ENCODE assay signal across 9 cellular contexts in the genomic region with DNA sequence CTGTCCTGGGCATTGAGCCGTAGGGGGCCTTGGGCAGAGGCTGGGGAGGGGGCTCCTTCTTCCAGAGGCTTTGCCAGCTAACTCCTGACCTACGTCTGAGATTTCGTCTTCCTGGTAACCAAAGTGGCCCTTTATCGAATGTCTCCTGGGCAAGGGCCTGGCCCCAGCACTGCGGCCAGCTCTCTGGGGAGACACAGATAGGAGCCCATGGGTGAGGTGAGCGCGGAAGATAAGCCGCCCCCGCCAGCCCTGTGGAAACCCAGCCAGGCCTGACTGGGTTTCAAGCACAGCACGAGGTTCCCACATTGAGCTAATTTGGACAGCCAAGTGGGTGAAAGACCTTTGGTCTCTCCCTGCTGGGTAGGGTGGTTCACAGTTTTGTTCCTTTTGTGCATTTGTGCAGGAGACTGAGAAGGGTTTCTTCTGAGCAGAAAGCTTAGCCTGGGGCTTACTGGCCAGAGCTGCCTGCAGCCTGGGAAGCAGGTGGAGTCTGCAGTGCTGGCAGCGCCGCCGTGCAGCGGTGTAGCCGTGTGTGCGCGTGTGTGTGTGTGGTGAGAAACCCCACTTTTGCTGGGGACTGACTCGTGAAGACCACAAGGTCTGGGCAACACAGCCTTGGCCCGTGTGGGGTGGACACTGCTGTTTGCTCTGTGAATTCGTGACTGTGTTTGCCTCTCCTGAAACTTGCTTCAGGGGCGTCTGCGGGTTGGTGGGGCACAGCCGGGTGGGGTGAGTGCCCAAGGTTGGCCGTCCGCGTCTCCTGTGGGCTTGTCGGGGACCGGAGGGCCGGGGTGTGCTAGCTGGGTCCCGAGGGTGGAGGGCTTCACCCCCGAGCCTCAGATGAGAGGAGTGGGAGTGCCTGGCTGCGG. TPM values are rescaled to one million over a fixed set of nuclear protein-coding genes. Genes with fewer than 3 reads are reported as not detected.
DNase-seq lines count a peak whose midpoint lies in the region; ATAC-seq, FAIRE-seq and TF ChIP-seq lines count a peak whose summit lies in the region.
"Had no signal": no experiment of that assay in that cellular context is flagged by ENCODE, and none has a peak within 500 bp of the region (broad histone marks: within the 10 kb centered on the region; RNA-seq: fewer than 3 reads in every experiment).

No MANE protein-coding gene starts in this region.

- peaks cover 13% of the 10 kb centered on the region for H3K4me1 ChIP-seq in iPS-18a (ENCODE audit: control insufficient read depth, low read depth, low read length)
- H3K4me1 ChIP-seq in small intestine (ENCODE audit: control insufficient read depth in 2 of 2, insufficient read depth in 1 of 2, low read depth in 1 of 2, low read length in 1 of 2): peaks cover 3 to 12% of the 10 kb centered on the region in 2 donors

- H3K27ac Mint-ChIP-seq in activated naive CD4-positive, alpha-beta T cell treated with anti-CD3 and anti-CD28 coated beads, Interleukin-2, amount 50 U/mL, for 72 hours: peak overlapping the region in 1 of 2 donors; percentile 55

- FAIRE-seq in small intestine (lab: Jason Lieb, UNC): no peak
- FAIRE-seq: islet of Langerhans had no signal

- peaks cover 10% of the 10 kb centered on the region for H3K36me3 ChIP-seq in iPS-18a (ENCODE audit: control insufficient read depth, low read depth, low read length)
- H3K36me3 ChIP-seq in small intestine (ENCODE audit: control insufficient read depth in 2 of 2, insufficient read depth in 2 of 2, low read length in 2 of 2): peaks cover 2 to 4% of the 10 kb centered on the region in 2 donors

- H3K9me3 Mint-ChIP-seq in activated naive CD4-positive, alpha-beta T cell treated with anti-CD3 and anti-CD28 coated beads, Interleukin-2, amount 50 U/mL, for 72 hours: no peaks in the 10 kb centered on the region

- DNase-seq in AG09309 (ENCODE audit: low read depth) (no peak), anterior cingulate cortex (lab: John Stamatoyannopoulos, UW) (peak in 37 of 58 donors; percentile 28 to 77 (median 49)), small intestine (peak; percentile 42), RPMI8226 (no peak)
- DNase-seq in activated naive CD4-positive, alpha-beta T cell treated with anti-CD3 and anti-CD28 coated beads, Interleukin-2, amount 50 U/mL, for 72 hours (ENCODE audit: low spot score in 2 of 2): no peak

- no peaks in the 10 kb centered on the region for H3K9me3 ChIP-seq in iPS-18a (ENCODE audit: control insufficient read depth, low read depth, low read length)
- no peaks in the 10 kb centered on the region for H3K9me3 ChIP-seq in small intestine (ENCODE audit: control insufficient read depth, low read depth)

- 14 to 34% (median 23%) methylated on average over 30 to 32 of the region's 32 CpGs for WGBS in small intestine, 3 donors

- peak; percentile 19 for ATAC-seq in HG02763 (IDR thresholded peaks at IDR 0.05; ENCODE audit: unreplicated experiment)
- ATAC-seq in activated naive CD4-positive, alpha-beta T cell treated with anti-CD3 and anti-CD28 coated beads, Interleukin-2, amount 50 U/mL, for 72 hours: no peak
- no peak for ATAC-seq in GM21447 (IDR thresholded peaks at IDR 0.05; ENCODE audit: unreplicated experiment)

- peak overlapping the region; percentile 3 for H3K9ac ChIP-seq in iPS-18a (ENCODE audit: low read length)

- H3K4me3 ChIP-seq in AG09309 (ENCODE audit: control insufficient read depth, low read depth, low read length) (peak overlapping the region; percentile 19), iPS-18a (ENCODE audit: low read length) (peak overlapping the region; percentile 43), small intestine (ENCODE audit: low read depth in 1 of 2, low read length in 2 of 2) (peak overlapping the region in 1 of 2 donors; percentile 22)

- TF ChIP-seq CTCF in AG09309 (IDR thresholded peaks at IDR 0.05; ENCODE audit: control insufficient read depth, insufficient read depth, low read depth, low read length, missing control alignments): no peak

- H3K27me3 ChIP-seq in iPS-18a (ENCODE audit: control insufficient read depth, insufficient read depth, low read length): peaks cover 8% of the 10 kb centered on the region
- no peaks in the 10 kb centered on the region for H3K27me3 ChIP-seq in small intestine (ENCODE audit: control insufficient read depth in 2 of 2, insufficient read depth in 2 of 2, low read length in 2 of 2)

- H3K27ac ChIP-seq in iPS-18a (ENCODE audit: low read length): no peak overlapping the region
- H3K27ac ChIP-seq in small intestine (ENCODE audit: low read depth in 1 of 2, low read length in 1 of 2): peak overlapping the region in 1 of 2 donors; percentile 17

- peaks cover 5 to 6% of the 10 kb centered on the region in 2 donors for H3K36me3 Mint-ChIP-seq in activated naive CD4-positive, alpha-beta T cell treated with anti-CD3 and anti-CD28 coated beads, Interleukin-2, amount 50 U/mL, for 72 hours

RNA-seq across cellular contexts. Expression of gene BSG, which starts 2.5 kb away (rescaled TPM):
- polyA plus RNA-seq in small intestine: 100 to 1,000 TPM; 208 to 443 (median 305) TPM
- 100 to 1,000 TPM; 170 to 194 TPM for total RNA-seq in activated naive CD4-positive, alpha-beta T cell treated with anti-CD3 and anti-CD28 coated beads, Interleukin-2, amount 50 U/mL, for 72 hours

RNA-seq across cellular contexts. Expression of gene HCN2, which starts 14.8 kb away (rescaled TPM):
- polyA plus RNA-seq in small intestine: under 1 TPM in 1 of 3 donors, not detected in 2; 0.58 TPM
- under 1 TPM; 0.41 to 0.58 TPM for total RNA-seq in activated naive CD4-positive, alpha-beta T cell treated with anti-CD3 and anti-CD28 coated beads, Interleukin-2, amount 50 U/mL, for 72 hours

RNA-seq across cellular contexts. Expression of gene GZMM, which starts 31.0 kb away (rescaled TPM):
- polyA plus RNA-seq in small intestine: 1 to 10 TPM in 2 of 3 donors, under 1 TPM in 1; 0.89 to 5.7 (median 1.9) TPM
- total RNA-seq in activated naive CD4-positive, alpha-beta T cell treated with anti-CD3 and anti-CD28 coated beads, Interleukin-2, amount 50 U/mL, for 72 hours: 10 to 100 TPM; 14.1 to 52.7 TPM

RNA-seq across cellular contexts. Expression of gene CDC34, which starts 43.3 kb away (rescaled TPM):
- polyA plus RNA-seq in small intestine: 100 to 1,000 TPM in 2 of 3 donors, 10 to 100 TPM in 1; 58.2 to 113 (median 102) TPM
- total RNA-seq in activated naive CD4-positive, alpha-beta T cell treated with anti-CD3 and anti-CD28 coated beads, Interleukin-2, amount 50 U/mL, for 72 hours: 10 to 100 TPM; 46.3 to 59.6 TPM

RNA-seq across cellular contexts. Expression of gene POLRMT, which starts 58.4 kb away (rescaled TPM):
- polyA plus RNA-seq in small intestine: 100 to 1,000 TPM in 1 of 3 donors, 10 to 100 TPM in 2; 74.1 to 153 (median 99.4) TPM
- 10 to 100 TPM; 47.0 to 57.7 TPM for total RNA-seq in activated naive CD4-positive, alpha-beta T cell treated with anti-CD3 and anti-CD28 coated beads, Interleukin-2, amount 50 U/mL, for 72 hours

Comparison
In these comparisons a context has a peak if more than half of its experiments do, and no peak if none do; other contexts are left out.
1. DNase-seq: peak in anterior cingulate cortex (37 of 58) and small intestine (single experiment); none in AG09309 (single experiment), RPMI8226 (single experiment) and activated naive CD4-positive, alpha-beta T cell treated with anti-CD3 and anti-CD28 coated beads, Interleukin-2, amount 50 U/mL, for 72 hours (0 of 2).